In genomic region chr3:45223889-45224730, GRCh38 we compare ENCODE assay signal across 8 cellular contexts. TPM values are rescaled to one million over a fixed set of nuclear protein-coding genes. Genes with fewer than 3 reads are reported as not detected.
DNase-seq lines count a peak whose midpoint lies in the region; ATAC-seq and TF ChIP-seq lines count a peak whose summit lies in the region.

No MANE protein-coding gene starts in this region.

- H3K27ac Mint-ChIP-seq in IgD-negative memory B cell = no peak overlapping the region

- in situ Hi-C loops in brain microvascular endothelial cell (cut with HindIII; ENCODE audit: low pct_ligation_motif_present, low sequenced_read_pairs) = no loop called here

- H3K4me1 Mint-ChIP-seq in IgD-negative memory B cell = peaks cover 4 to 7% (median 5%) of the 10 kb centered on the region in 3 donors

- CTCF ChIA-PET in BJ (lab: Yijun Ruan, JAX) = interaction anchor here (0.5 to 6.2 kb wide), 15 partner anchors 9 to 432 kb away, joined by 3 to 89 read pairs (median 5); partner anchors contain the start of gene CDCP1

- H3K36me3 ChIP-seq in BJ (ENCODE audit: control insufficient read depth, insufficient read depth, low read length) = no peaks in the 10 kb centered on the region
- no peaks in the 10 kb centered on the region for H3K36me3 ChIP-seq in brain microvascular endothelial cell (replicated peaks)

- H3K27me3 ChIP-seq in BJ (ENCODE audit: control insufficient read depth, insufficient read depth, low read length) (no peaks in the 10 kb centered on the region; the same call in 1 of the 2 replicates), brain microvascular endothelial cell (replicated peaks) (no peaks in the 10 kb centered on the region)

- peaks cover 58% of the 10 kb centered on the region for H3K27me3 Mint-ChIP-seq in IgD-negative memory B cell

- no peak overlapping the region for H3K27ac ChIP-seq in brain microvascular endothelial cell

- DNase-seq in BJ (ENCODE audit: low read depth) (no peak), brain microvascular endothelial cell (peak; percentile 30), myocyte (ENCODE audit: low read depth) (peak; percentile 18), HUDEP-2 (lab: John Stamatoyannopoulos, UW; ENCODE audit: unreplicated experiment in 76 of 76) (no peak), iPS-NIHi11 (ENCODE audit: low spot score) (no peak), inferior parietal cortex (ENCODE audit: extremely low spot score) (no peak)

- H3K9me3 Mint-ChIP-seq in IgD-negative memory B cell = no peaks in the 10 kb centered on the region

- peak overlapping the region in 3 of 4 donors; percentile 48 to 86 (median 61) for H3K4me3 Mint-ChIP-seq in IgD-negative memory B cell

- no peaks in the 10 kb centered on the region for H3K36me3 Mint-ChIP-seq in IgD-negative memory B cell

- ATAC-seq in GM21526 (IDR thresholded peaks at IDR 0.05; ENCODE audit: low FRiP score, unreplicated experiment) = no peak

- POLR2A ChIA-PET in BJ (lab: Charles Lee) = interaction anchor here (0.8 kb wide), 1 partner anchor 183 kb away, joined by 4 read pairs; no protein-coding TSS in a partner anchor

- H3K4me3 ChIP-seq in BJ (ENCODE audit: low read depth, low read length) = peak overlapping the region; percentile 64
- H3K4me3 ChIP-seq in brain microvascular endothelial cell (ENCODE audit: low read depth, low read length) = peak overlapping the region; percentile 66

- TF ChIP-seq CTCF in BJ (IDR thresholded peaks at IDR 0.05; ENCODE audit: insufficient read depth, low read depth, low read length) (no peak), brain microvascular endothelial cell (IDR thresholded peaks at IDR 0.05; ENCODE audit: low read depth, low read length, missing control alignments) (no peak)

RNA-seq across cellular contexts. Expression of gene TMEM158, which starts 2.0 kb away (rescaled TPM):
- polyA plus RNA-seq in BJ (2011; rRNA removed) = 1.6 and 1.7 TPM in 2 replicates
- 0.33 and 0.67 TPM in 2 replicates for polyA minus RNA-seq in BJ (2011; rRNA and poly(A)+ RNA removed)
- not detected for polyA plus RNA-seq in IgD-negative memory B cell
- total RNA-seq in myocyte = 131 and 157 TPM in 2 replicates
- 28.7 TPM for polyA plus RNA-seq in myocyte (2012)

Comparison
In these comparisons a context has a peak if more than half of its experiments do, and no peak if none do; other contexts are left out.
1. DNase-seq: peak in brain microvascular endothelial cell (single experiment) and myocyte (single experiment); none in BJ (single experiment), HUDEP-2 (0 of 76), iPS-NIHi11 (single experiment) and inferior parietal cortex (single experiment).